In genomic region chr5:160118349-160119141, GRCh38 we compare ENCODE assay signal across 8 cellular contexts. TPM values are rescaled to one million over a fixed set of nuclear protein-coding genes. Genes with fewer than 3 reads are reported as not detected.
A peak's percentile ranks its signal among the peaks of the same experiment; 100 is the strongest.
DNase-seq lines count a peak whose midpoint lies in the region; ATAC-seq and TF ChIP-seq lines count a peak whose summit lies in the region.

No MANE protein-coding gene starts in this region.

- CTCF ChIA-PET in AG04450 (lab: Charles Lee) = interaction anchor here (0.6 to 1.3 kb wide), 5 partner anchors 9 to 98 kb away, joined by 3 to 4 read pairs (median 4); no protein-coding TSS in a partner anchor

- peak overlapping the region; percentile 92 for H3K4me3 ChIP-seq in AG04450 (ENCODE audit: low read depth, low read length)
- peak overlapping the region; percentile 75 to 100 (median 98) for H3K4me3 ChIP-seq in heart left ventricle
- peak overlapping the region; percentile 60 to 85 for H3K4me3 ChIP-seq in prostate gland
- H3K4me3 ChIP-seq in uterus = peak overlapping the region; percentile 58 to 92

- H3K4me1 Mint-ChIP-seq in activated naive CD4-positive, alpha-beta T cell treated with anti-CD3 and anti-CD28 coated beads, Interleukin-2, amount 50 U/mL, for 24 hours = peaks cover 21% of the 10 kb centered on the region

- H3K4me1 ChIP-seq in heart left ventricle (peaks cover 0 to 22% (median 8%) of the 10 kb centered on the region in 12 donors), prostate gland (replicated peaks) (no peaks in the 10 kb centered on the region), uterus (peaks cover 0 to 7% of the 10 kb centered on the region in 2 donors)

- TF ChIP-seq CTCF in AG04450 (IDR thresholded peaks at IDR 0.05; ENCODE audit: low read depth, low read length) (no peak), heart left ventricle (IDR thresholded peaks at IDR 0.05) (no peak), prostate gland (IDR thresholded peaks at IDR 0.05) (no peak), uterus (IDR thresholded peaks at IDR 0.05) (peak in 1 of 4 experiments; percentile 4)

- POLR2A ChIA-PET in AG04450 (lab: Yijun Ruan, JAX) = interaction anchor here (0.6 to 1.4 kb wide), 9 partner anchors 12 to 301 kb away, joined by 3 to 11 read pairs (median 3); no protein-coding TSS in a partner anchor

- WGBS in heart left ventricle, 4 donors = 0 to 1% (median 0%) methylated on average over 14 to 79 of the region's 79 CpGs
- WGBS in prostate gland = under 1% methylated on average over 55 of the region's 79 CpGs

- no peaks in the 10 kb centered on the region for H3K27me3 Mint-ChIP-seq in activated naive CD4-positive, alpha-beta T cell treated with anti-CD3 and anti-CD28 coated beads, Interleukin-2, amount 50 U/mL, for 24 hours

- H3K27me3 ChIP-seq in AG04450 (ENCODE audit: control insufficient read depth, insufficient read depth, low read length) (no peaks in the 10 kb centered on the region), heart left ventricle (no peaks in the 10 kb centered on the region), prostate gland (replicated peaks; ENCODE audit: insufficient read depth) (no peaks in the 10 kb centered on the region), uterus (no peaks in the 10 kb centered on the region)

- H3K27ac ChIP-seq in AG04450 (ENCODE audit: low read depth, low read length) (peak overlapping the region; percentile 57), heart left ventricle (peak overlapping the region; percentile 86 to 100 (median 98)), prostate gland (peak overlapping the region; percentile 94 to 96), uterus (peak overlapping the region; percentile 96)

- no peaks in the 10 kb centered on the region for H3K9me3 Mint-ChIP-seq in activated naive CD4-positive, alpha-beta T cell treated with anti-CD3 and anti-CD28 coated beads, Interleukin-2, amount 50 U/mL, for 24 hours

- H3K4me3 Mint-ChIP-seq in activated naive CD4-positive, alpha-beta T cell treated with anti-CD3 and anti-CD28 coated beads, Interleukin-2, amount 50 U/mL, for 24 hours = peak overlapping the region; percentile 83

- DNase-seq in AG04450 (ENCODE audit: low read depth, low spot score) (no peak), RPMI8226 (peak; percentile 61), heart left ventricle (peak; percentile 53 to 77 (median 57)), prostate gland (ENCODE audit: low spot score) (peak; percentile 51), uterus (peak; percentile 44 to 59)

- ATAC-seq in GM19023 (IDR thresholded peaks at IDR 0.05; ENCODE audit: unreplicated experiment) (peak; percentile 24), HG03159 (IDR thresholded peaks at IDR 0.05; ENCODE audit: unreplicated experiment) (peak; percentile 22), heart left ventricle (peak in 2 of 4 donors; percentile 35 to 44)

- H3K36me3 ChIP-seq in heart left ventricle (peaks cover 0 to 41% (median 33%) of the 10 kb centered on the region in 9 donors), prostate gland (no peaks in the 10 kb centered on the region), uterus (no peaks in the 10 kb centered on the region)

- peaks cover 3% of the 10 kb centered on the region for H3K36me3 Mint-ChIP-seq in activated naive CD4-positive, alpha-beta T cell treated with anti-CD3 and anti-CD28 coated beads, Interleukin-2, amount 50 U/mL, for 24 hours

- intact Hi-C loops in heart left ventricle (cut with DNase I) = loop anchor here in 4 of 10 donors (1.0 to 10.0 kb wide), 7 partner anchors 47 to 276 kb away; no protein-coding TSS in a partner anchor
- intact Hi-C loops in prostate gland (cut with DNase I) = no loop called here
- intact Hi-C loops in uterus (cut with DNase I; ENCODE audit: low total_unique reads) = no loop called here

- H3K9me3 ChIP-seq in AG04450 (ENCODE audit: control insufficient read depth, insufficient read depth, low read length) = no peaks in the 10 kb centered on the region
- no peaks in the 10 kb centered on the region for H3K9me3 ChIP-seq in heart left ventricle
- H3K9me3 ChIP-seq in prostate gland = no peaks in the 10 kb centered on the region
- no peaks in the 10 kb centered on the region for H3K9me3 ChIP-seq in uterus

- TF ChIP-seq POLR2A in heart left ventricle (IDR thresholded peaks at IDR 0.05) (no peak), prostate gland (IDR thresholded peaks at IDR 0.05) (peak; percentile 40), uterus (IDR thresholded peaks at IDR 0.05) (no peak)

- H3K27ac Mint-ChIP-seq in activated naive CD4-positive, alpha-beta T cell treated with anti-CD3 and anti-CD28 coated beads, Interleukin-2, amount 50 U/mL, for 24 hours = peak overlapping the region; percentile 46

RNA-seq across cellular contexts. Expression of gene PWWP2A, which starts 0.7 kb away (rescaled TPM):
- 14.8 and 15.1 TPM in 2 replicates for polyA plus RNA-seq in AG04450 (2011; rRNA removed)
- 12.3 and 14.6 TPM in 2 replicates for polyA minus RNA-seq in AG04450 (2011; rRNA and poly(A)+ RNA removed)
- 10 to 100 TPM in 6 of 9 donors, 1 to 10 TPM in 3; 9.3 to 13.7 (median 11.2) TPM for total RNA-seq in heart left ventricle
- 1 to 10 TPM; 3.5 to 7.0 TPM for polyA plus RNA-seq in heart left ventricle
- 10 to 100 TPM; 41.1 to 72.5 TPM for total RNA-seq in prostate gland
- total RNA-seq in uterus = 10 to 100 TPM; 12.9 to 46.3 (median 28.1) TPM
